Comparison of ENCODE assay signal across 1 cellular context in genomic region chr11:58762284-58763119, GRCh38.
TF ChIP-seq lines count a peak whose summit lies in the region.

No MANE protein-coding gene starts in this region.

TF ChIP-seq in HepG2, 621 proteins besides CTCF, POLR2A, EP300 and RAD21 (continued from another document):
- TF ChIP-seq BATF2 (CRISPR knock-in tag; IDR thresholded peaks at IDR 0.05) (no peak), LCORL (IDR thresholded peaks at IDR 0.05) (no peak), LCORL (CRISPR knock-in tag; IDR thresholded peaks at IDR 0.05) (peak; percentile 69), CREM (IDR thresholded peaks at IDR 0.05) (peak; percentile 75), CREM (CRISPR knock-in tag; IDR thresholded peaks at IDR 0.05) (no peak), HDAC1 (CRISPR knock-in tag; IDR thresholded peaks at IDR 0.05) (0 out of 2 replicates have a peak, but pooled peaks have one; percentile 28), SP5 (CRISPR knock-in tag; IDR thresholded peaks at IDR 0.05; ENCODE audit: borderline replicate concordance, low read depth) (0 out of 2 replicates have a peak, but pooled peaks have one; percentile 27), HNF4A (CRISPR knock-in tag; IDR thresholded peaks at IDR 0.05) (peak; percentile 97), KMT2B (CRISPR knock-in tag; IDR thresholded peaks at IDR 0.05) (peak; percentile 29; the same call in 1 of the 2 replicates), MAZ (IDR thresholded peaks at IDR 0.05; ENCODE audit: borderline replicate concordance, low read depth, low read length) (no peak), MAZ (CRISPR knock-in tag; IDR thresholded peaks at IDR 0.05; ENCODE audit: low read depth) (no peak), ZKSCAN8 (CRISPR knock-in tag; IDR thresholded peaks at IDR 0.05; ENCODE audit: borderline replicate concordance) (peak; percentile 65; the same call in 1 of the 2 replicates), PHF5A (CRISPR knock-in tag; IDR thresholded peaks at IDR 0.05; ENCODE audit: low read depth, unreplicated experiment) (peak; percentile 35), ZNF609 (CRISPR knock-in tag; IDR thresholded peaks at IDR 0.05; ENCODE audit: borderline replicate concordance) (peak; percentile 66; the same call in 1 of the 2 replicates)
TF ChIP-seq in HepG2: peak in this region for 115.
